14 cellular contexts compared by ENCODE assay signal in the genomic region with DNA sequence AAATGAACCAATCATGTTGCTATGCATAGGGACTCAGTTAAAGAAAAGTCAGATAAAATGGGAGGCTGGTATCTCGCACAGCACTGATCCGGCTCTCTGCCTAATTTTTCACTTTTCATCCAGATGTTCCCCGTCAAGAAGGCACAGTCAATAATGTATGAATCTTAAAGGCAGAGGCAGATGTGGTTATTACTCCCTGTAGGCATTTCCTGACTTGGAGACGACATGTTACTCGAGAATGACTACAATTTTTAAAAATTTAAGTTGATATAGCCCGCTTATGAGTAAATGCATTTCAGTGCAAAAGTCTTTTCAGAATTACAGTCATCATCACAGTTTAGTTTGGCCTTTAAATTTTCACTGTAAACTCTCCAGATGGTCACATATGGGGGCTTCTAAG.
"Had no signal": no experiment of that assay in that cellular context is flagged by ENCODE, and none has a peak within 500 bp of the region (broad histone marks: within the 10 kb centered on the region; RNA-seq: fewer than 3 reads in every experiment).

No MANE protein-coding gene starts in this region.

- H3K27me3 ChIP-seq: colonic mucosa, gastrocnemius medialis, neural progenitor cell, pancreas had no signal

- DNase-seq: colonic mucosa; effector CD4-positive, alpha-beta T cell; gastrocnemius medialis; heart right ventricle; kidney glomerular epithelial cell; naive B cell; occipital lobe; pancreas; right cardiac atrium; small intestine; stimulated activated CD4-positive, alpha-beta T cell treated with anti-CD3 and anti-CD28 coated beads, Interleukin-12 subunit alpha, Interleukin-12 subunit beta, amount 100 ng/mL, for 4 hours; stimulated activated naive CD4-positive, alpha-beta T cell treated with Interleukin-2 at 50 U/mL for 16 hours; trophoblast cell had no signal

- H3K4me2 ChIP-seq: neural progenitor cell had no signal

- H3K9me3 ChIP-seq: colonic mucosa, gastrocnemius medialis, pancreas had no signal

- H3K36me3 ChIP-seq: colonic mucosa, gastrocnemius medialis, neural progenitor cell, pancreas had no signal

- H3K4me3 ChIP-seq: colonic mucosa, gastrocnemius medialis, heart right ventricle, neural progenitor cell, pancreas had no signal

- H2AFZ ChIP-seq: neural progenitor cell had no signal

- H3K27ac ChIP-seq: colonic mucosa, gastrocnemius medialis, heart right ventricle, neural progenitor cell, pancreas had no signal

- H3K9ac ChIP-seq: neural progenitor cell had no signal

- H3K4me1 ChIP-seq: colonic mucosa, gastrocnemius medialis, neural progenitor cell, pancreas had no signal
